24 cellular contexts compared by ENCODE assay signal in the genomic region with DNA sequence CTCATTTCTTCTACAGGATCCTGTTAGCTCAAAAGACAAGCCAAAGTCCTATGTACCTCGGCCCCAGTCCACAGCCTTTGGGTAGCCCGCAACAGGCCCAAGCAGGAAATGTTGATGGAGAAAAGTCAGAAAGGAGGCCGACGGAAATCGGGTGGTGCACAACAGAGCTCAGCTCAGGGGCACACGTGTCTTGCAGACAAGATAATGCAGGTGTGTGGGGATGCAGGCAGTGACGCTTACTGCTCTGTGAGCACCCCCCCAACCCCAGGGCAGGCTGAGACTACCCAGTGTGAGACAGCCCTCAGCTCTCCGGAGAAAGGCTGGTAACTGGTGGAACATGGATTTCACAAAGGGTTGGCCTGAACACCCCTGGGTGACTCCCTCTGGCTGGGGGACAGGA. TPM values are rescaled to one million over a fixed set of nuclear protein-coding genes. Genes with fewer than 3 reads are reported as not detected.
"Had no signal": no experiment of that assay in that cellular context is flagged by ENCODE, and none has a peak within 500 bp of the region (broad histone marks: within the 10 kb centered on the region; RNA-seq: fewer than 3 reads in every experiment).

No MANE protein-coding gene starts in this region.

- H3K4me3 Mint-ChIP-seq: activated CD8-positive, alpha-beta T cell treated with anti-CD3 and anti-CD28 coated beads for 36 hours; activated naive CD4-positive, alpha-beta T cell treated with anti-CD3 and anti-CD28 coated beads, Interleukin-2, amount 10 ng/mL, durations not matched to agents 7 days and 5 days; activated naive CD8-positive, alpha-beta T cell treated with anti-CD3 and anti-CD28 coated beads for 36 hours; activated T-cell treated with anti-CD3 and anti-CD28 coated beads, Interleukin-2, amount 50 U/mL, for 72 hours had no signal

- ATAC-seq: activated CD4-positive, CD25-positive, alpha-beta regulatory T cell treated with anti-CD3 and anti-CD28 coated beads, Interleukin-2, amount 50 U/mL, for 24 hours; activated CD8-positive, alpha-beta T cell treated with anti-CD3 and anti-CD28 coated beads for 36 hours; activated T-cell treated with anti-CD3 and anti-CD28 coated beads, Interleukin-2, amount 50 U/mL, for 72 hours; SK-N-SH treated with all-trans-retinoic acid at 6 μM for 48 hours had no signal

- DNase-seq: activated CD4-positive, alpha-beta T cell treated with anti-CD3 and anti-CD28 coated beads for 4 hours; activated CD8-positive, alpha-beta memory T cell treated with anti-CD3 and anti-CD28 coated beads, Interleukin-2, amount 50 U/mL, for 4 hours; activated CD8-positive, alpha-beta T cell treated with anti-CD3 and anti-CD28 coated beads for 36 hours; activated gamma-delta T cell treated with Interleukin-2 at 50 U/mL for 16 hours; activated naive CD4-positive, alpha-beta T cell treated with anti-CD3 and anti-CD28 coated beads, Interleukin-2, amount 10 ng/mL, durations not matched to agents 7 days and 5 days; activated naive CD8-positive, alpha-beta T cell treated with anti-CD3 and anti-CD28 coated beads for 36 hours; activated T-cell treated with anti-CD3 and anti-CD28 coated beads, Interleukin-2, amount 50 U/mL, for 72 hours; brain microvascular endothelial cell; cerebellar nuclear complex; NCI-H1048; NCI-H2029; NCI-H2107; NCI-H345; NCI-H510A; NCI-H526 treated with DMSO at 0.1 percent for 48 hours; NK-92 treated with Interleukin-12 subunit alpha and Interleukin-12 subunit beta, amount 100 ng/mL, for 24 hours; Peyer's patch; SHP77; SW 1271 had no signal

- H3K36me3 Mint-ChIP-seq: activated naive CD8-positive, alpha-beta T cell treated with anti-CD3 and anti-CD28 coated beads for 36 hours had no signal

- H3K27ac Mint-ChIP-seq: activated CD8-positive, alpha-beta T cell treated with anti-CD3 and anti-CD28 coated beads for 36 hours; activated T-cell treated with anti-CD3 and anti-CD28 coated beads, Interleukin-2, amount 50 U/mL, for 72 hours; activated T-helper 2 cell treated with anti-CD3 and anti-CD28 coated beads, Interferon-gamma antibody, Interleukin-2, Interleukin-4, amounts not matched to agents 10 μg/mL and 5 μg/mL and 100 μg/mL, durations not matched to agents 14 hours and 24 hours and 36 hours had no signal

- H3K9me3 Mint-ChIP-seq: activated CD8-positive, alpha-beta T cell treated with anti-CD3 and anti-CD28 coated beads for 36 hours; activated naive CD4-positive, alpha-beta T cell treated with anti-CD3 and anti-CD28 coated beads, Interleukin-2, amount 10 ng/mL, durations not matched to agents 7 days and 5 days; activated naive CD8-positive, alpha-beta T cell treated with anti-CD3 and anti-CD28 coated beads for 36 hours; activated T-cell treated with anti-CD3 and anti-CD28 coated beads, Interleukin-2, amount 50 U/mL, for 72 hours; activated T-helper 2 cell treated with anti-CD3 and anti-CD28 coated beads, Interferon-gamma antibody, Interleukin-2, Interleukin-4, amounts not matched to agents 10 μg/mL and 5 μg/mL and 100 μg/mL, durations not matched to agents 14 hours and 24 hours and 36 hours had no signal

- H3K9me3 ChIP-seq: Peyer's patch, SJSA1 had no signal

RNA-seq across cellular contexts. Expression of a gene that starts 4.3 kb away (rescaled TPM):
- total RNA-seq: SJSA1 had no signal
- polyA plus RNA-seq: cardiac muscle cell had no signal
